ENCODE assay signal across 16 cellular contexts in genomic region chr20:34772437-34772836, GRCh38.
"Had no signal": no experiment of that assay in that cellular context is flagged by ENCODE, and none has a peak within 500 bp of the region (broad histone marks: within the 10 kb centered on the region; RNA-seq: fewer than 3 reads in every experiment).

No MANE protein-coding gene starts in this region.

- H3K27me3 Mint-ChIP-seq: naive thymus-derived CD8-positive, alpha-beta T cell had no signal

- H3K9me3 ChIP-seq: colonic mucosa, heart left ventricle, mucosa of descending colon, tibial artery, upper lobe of right lung, vagina had no signal

- H3K9me3 Mint-ChIP-seq: endodermal cell; naive thymus-derived CD8-positive, alpha-beta T cell had no signal

- H3K27ac Mint-ChIP-seq: endodermal cell had no signal

- H3K4me1 Mint-ChIP-seq: endodermal cell; naive thymus-derived CD8-positive, alpha-beta T cell had no signal

- DNase-seq: colonic mucosa; dermis blood vessel endothelial cell; effector CD4-positive, alpha-beta T cell; endodermal cell; erythroblast; heart left ventricle; hippocampal formation; mucosa of descending colon; naive thymus-derived CD8-positive, alpha-beta T cell; posterior cingulate gyrus; stimulated activated naive CD4-positive, alpha-beta T cell treated with Interleukin-2 at 50 U/mL for 16 hours; tibial artery; upper lobe of right lung had no signal

- H3K4me3 Mint-ChIP-seq: endodermal cell had no signal

- H3K4me3 ChIP-seq: colonic mucosa, heart left ventricle, mucosa of descending colon, tibial artery, upper lobe of right lung, vagina had no signal

- H3K27ac ChIP-seq: colonic mucosa, foreskin keratinocyte, heart left ventricle, tibial artery, upper lobe of right lung, vagina had no signal

- H3K4me1 ChIP-seq: colonic mucosa, foreskin keratinocyte, tibial artery, upper lobe of right lung, vagina had no signal

- ATAC-seq: foreskin keratinocyte; heart left ventricle; mucosa of descending colon; naive thymus-derived CD8-positive, alpha-beta T cell; sciatic nerve; upper lobe of right lung had no signal

- H3K27me3 ChIP-seq: colonic mucosa, foreskin keratinocyte, heart left ventricle, tibial artery, upper lobe of right lung, vagina had no signal
